Comparison of ENCODE assay signal across 1 cellular context in the genomic region with DNA sequence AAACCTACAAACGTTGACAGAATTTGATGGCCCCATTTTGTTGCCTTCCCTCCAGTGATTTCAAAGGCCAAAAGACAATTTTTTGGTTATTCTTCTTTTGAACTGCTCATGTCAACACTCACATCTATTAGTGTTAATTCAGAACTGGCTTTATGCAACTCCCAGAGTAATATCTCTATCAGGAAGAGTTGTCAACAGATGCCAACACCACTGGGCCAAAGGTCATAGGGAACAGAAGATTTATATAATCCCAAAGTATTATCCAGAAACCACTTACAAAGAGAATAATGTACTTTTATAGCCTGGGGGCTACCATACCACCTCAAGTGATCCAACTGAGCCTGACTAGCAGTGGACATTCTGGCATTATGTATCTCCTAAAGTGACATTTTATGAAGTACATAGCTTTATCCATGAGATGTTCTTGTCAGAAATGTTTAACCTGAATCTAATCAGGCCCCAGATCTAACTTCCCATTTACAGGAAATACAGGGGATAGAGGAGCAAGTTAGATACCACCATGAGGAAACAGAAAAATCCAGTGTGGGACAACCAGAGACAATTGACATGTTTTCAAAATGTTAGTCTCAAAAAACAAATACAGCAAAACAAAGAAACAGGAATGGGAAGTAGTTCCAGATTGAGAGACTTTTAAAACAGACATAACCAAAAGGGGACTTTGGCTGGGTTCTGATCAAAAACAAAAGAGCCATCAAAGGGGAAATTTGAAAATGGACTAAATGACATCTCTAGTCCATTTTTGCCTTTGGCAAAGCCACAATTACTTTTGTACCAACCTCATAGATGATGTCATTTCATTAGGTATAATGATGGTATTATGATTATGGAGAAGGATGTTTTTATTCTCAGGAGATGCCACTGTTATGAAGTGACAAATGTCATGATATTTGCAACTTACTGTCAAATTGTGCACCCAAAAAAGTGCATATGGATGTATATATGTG.
TF ChIP-seq lines count a peak whose summit lies in the region.

No MANE protein-coding gene starts in this region.

TF ChIP-seq in GM12878, 131 proteins besides CTCF, POLR2A, EP300 and RAD21 (continued from another document and continues in another):
- TF ChIP-seq, protein P1, sequence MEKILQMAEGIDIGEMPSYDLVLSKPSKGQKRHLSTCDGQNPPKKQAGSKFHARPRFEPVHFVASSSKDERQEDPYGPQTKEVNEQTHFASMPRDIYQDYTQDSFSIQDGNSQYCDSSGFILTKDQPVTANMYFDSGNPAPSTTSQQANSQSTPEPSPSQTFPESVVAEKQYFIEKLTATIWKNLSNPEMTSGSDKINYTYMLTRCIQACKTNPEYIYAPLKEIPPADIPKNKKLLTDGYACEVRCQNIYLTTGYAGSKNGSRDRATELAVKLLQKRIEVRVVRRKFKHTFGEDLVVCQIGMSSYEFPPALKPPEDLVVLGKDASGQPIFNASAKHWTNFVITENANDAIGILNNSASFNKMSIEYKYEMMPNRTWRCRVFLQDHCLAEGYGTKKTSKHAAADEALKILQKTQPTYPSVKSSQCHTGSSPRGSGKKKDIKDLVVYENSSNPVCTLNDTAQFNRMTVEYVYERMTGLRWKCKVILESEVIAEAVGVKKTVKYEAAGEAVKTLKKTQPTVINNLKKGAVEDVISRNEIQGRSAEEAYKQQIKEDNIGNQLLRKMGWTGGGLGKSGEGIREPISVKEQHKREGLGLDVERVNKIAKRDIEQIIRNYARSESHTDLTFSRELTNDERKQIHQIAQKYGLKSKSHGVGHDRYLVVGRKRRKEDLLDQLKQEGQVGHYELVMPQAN (conservative IDR thresholded peaks at IDR 0.05) = no peak
- TF ChIP-seq, protein P2, sequence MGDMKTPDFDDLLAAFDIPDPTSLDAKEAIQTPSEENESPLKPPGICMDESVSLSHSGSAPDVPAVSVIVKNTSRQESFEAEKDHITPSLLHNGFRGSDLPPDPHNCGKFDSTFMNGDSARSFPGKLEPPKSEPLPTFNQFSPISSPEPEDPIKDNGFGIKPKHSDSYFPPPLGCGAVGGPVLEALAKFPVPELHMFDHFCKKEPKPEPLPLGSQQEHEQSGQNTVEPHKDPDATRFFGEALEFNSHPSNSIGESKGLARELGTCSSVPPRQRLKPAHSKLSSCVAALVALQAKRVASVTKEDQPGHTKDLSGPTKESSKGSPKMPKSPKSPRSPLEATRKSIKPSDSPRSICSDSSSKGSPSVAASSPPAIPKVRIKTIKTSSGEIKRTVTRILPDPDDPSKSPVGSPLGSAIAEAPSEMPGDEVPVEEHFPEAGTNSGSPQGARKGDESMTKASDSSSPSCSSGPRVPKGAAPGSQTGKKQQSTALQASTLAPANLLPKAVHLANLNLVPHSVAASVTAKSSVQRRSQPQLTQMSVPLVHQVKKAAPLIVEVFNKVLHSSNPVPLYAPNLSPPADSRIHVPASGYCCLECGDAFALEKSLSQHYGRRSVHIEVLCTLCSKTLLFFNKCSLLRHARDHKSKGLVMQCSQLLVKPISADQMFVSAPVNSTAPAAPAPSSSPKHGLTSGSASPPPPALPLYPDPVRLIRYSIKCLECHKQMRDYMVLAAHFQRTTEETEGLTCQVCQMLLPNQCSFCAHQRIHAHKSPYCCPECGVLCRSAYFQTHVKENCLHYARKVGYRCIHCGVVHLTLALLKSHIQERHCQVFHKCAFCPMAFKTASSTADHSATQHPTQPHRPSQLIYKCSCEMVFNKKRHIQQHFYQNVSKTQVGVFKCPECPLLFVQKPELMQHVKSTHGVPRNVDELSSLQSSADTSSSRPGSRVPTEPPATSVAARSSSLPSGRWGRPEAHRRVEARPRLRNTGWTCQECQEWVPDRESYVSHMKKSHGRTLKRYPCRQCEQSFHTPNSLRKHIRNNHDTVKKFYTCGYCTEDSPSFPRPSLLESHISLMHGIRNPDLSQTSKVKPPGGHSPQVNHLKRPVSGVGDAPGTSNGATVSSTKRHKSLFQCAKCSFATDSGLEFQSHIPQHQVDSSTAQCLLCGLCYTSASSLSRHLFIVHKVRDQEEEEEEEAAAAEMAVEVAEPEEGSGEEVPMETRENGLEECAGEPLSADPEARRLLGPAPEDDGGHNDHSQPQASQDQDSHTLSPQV (IDR thresholded peaks at IDR 0.05) = no peak
- TF ChIP-seq TCF12 (IDR thresholded peaks at IDR 0.05; ENCODE audit: low read depth, low read length) (no peak), SMAD5 (IDR thresholded peaks at IDR 0.05; ENCODE audit: low read depth) (no peak), HDAC2 (IDR thresholded peaks at IDR 0.05) (no peak), BMI1 (IDR thresholded peaks at IDR 0.05; ENCODE audit: borderline replicate concordance) (peak; percentile 20; the same call in 1 of the 2 replicates), CHD2 (IDR thresholded peaks at IDR 0.05; ENCODE audit: borderline replicate concordance, low read depth, low read length) (no peak), SMAD1 (IDR thresholded peaks at IDR 0.05; ENCODE audit: low read depth, partially characterized antibody) (no peak), RELB (IDR thresholded peaks at IDR 0.05; ENCODE audit: low read depth) (peak; percentile 32; the same call in 1 of the 2 replicates), MEF2B (IDR thresholded peaks at IDR 0.05; ENCODE audit: partially characterized antibody, poor library complexity, severe bottlenecking) (peak; percentile 36), E2F4 (IDR thresholded peaks at IDR 0.05; ENCODE audit: low read depth, low read length) (no peak), SMC3 (IDR thresholded peaks at IDR 0.05; ENCODE audit: borderline replicate concordance, low read length) (no peak), ZBTB11 (CRISPR knock-in tag; IDR thresholded peaks at IDR 0.05) (no peak), POLR2AphosphoS5 (IDR thresholded peaks at IDR 0.05; ENCODE audit: low read length) (no peak), ZBED1 (IDR thresholded peaks at IDR 0.05; ENCODE audit: borderline replicate concordance) (no peak), FOS (IDR thresholded peaks at IDR 0.05; ENCODE audit: borderline replicate concordance, extremely low read depth, insufficient read length) (no peak), ZNF24 (IDR thresholded peaks at IDR 0.05) (peak; percentile 91), HDGF (IDR thresholded peaks at IDR 0.05) (no peak), SMARCA5 (IDR thresholded peaks at IDR 0.05) (no peak), BRCA1 (IDR thresholded peaks at IDR 0.05; ENCODE audit: low read depth, low read length) (no peak), IKZF2 (IDR thresholded peaks at IDR 0.05) (peak; percentile 58 to 61), GATAD2B (conservative IDR thresholded peaks at IDR 0.05; ENCODE audit: low read depth) (no peak), CBFB (IDR thresholded peaks at IDR 0.05; ENCODE audit: low read depth) (no peak), IRF4 (IDR thresholded peaks at IDR 0.05; ENCODE audit: low read depth, low read length) (no peak), LARP7 (IDR thresholded peaks at IDR 0.05) (no peak), FOXM1 (IDR thresholded peaks at IDR 0.05; ENCODE audit: low read depth, low read length) (0 out of 2 replicates have a peak, but pooled peaks have one; percentile 46), PAX8 (IDR thresholded peaks at IDR 0.05) (no peak)
- TF ChIP-seq, protein P3, sequence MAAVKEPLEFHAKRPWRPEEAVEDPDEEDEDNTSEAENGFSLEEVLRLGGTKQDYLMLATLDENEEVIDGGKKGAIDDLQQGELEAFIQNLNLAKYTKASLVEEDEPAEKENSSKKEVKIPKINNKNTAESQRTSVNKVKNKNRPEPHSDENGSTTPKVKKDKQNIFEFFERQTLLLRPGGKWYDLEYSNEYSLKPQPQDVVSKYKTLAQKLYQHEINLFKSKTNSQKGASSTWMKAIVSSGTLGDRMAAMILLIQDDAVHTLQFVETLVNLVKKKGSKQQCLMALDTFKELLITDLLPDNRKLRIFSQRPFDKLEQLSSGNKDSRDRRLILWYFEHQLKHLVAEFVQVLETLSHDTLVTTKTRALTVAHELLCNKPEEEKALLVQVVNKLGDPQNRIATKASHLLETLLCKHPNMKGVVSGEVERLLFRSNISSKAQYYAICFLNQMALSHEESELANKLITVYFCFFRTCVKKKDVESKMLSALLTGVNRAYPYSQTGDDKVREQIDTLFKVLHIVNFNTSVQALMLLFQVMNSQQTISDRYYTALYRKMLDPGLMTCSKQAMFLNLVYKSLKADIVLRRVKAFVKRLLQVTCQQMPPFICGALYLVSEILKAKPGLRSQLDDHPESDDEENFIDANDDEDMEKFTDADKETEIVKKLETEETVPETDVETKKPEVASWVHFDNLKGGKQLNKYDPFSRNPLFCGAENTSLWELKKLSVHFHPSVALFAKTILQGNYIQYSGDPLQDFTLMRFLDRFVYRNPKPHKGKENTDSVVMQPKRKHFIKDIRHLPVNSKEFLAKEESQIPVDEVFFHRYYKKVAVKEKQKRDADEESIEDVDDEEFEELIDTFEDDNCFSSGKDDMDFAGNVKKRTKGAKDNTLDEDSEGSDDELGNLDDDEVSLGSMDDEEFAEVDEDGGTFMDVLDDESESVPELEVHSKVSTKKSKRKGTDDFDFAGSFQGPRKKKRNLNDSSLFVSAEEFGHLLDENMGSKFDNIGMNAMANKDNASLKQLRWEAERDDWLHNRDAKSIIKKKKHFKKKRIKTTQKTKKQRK (IDR thresholded peaks at IDR 0.05; ENCODE audit: low read depth, low read length) = no peak
- TF ChIP-seq, protein P4, sequence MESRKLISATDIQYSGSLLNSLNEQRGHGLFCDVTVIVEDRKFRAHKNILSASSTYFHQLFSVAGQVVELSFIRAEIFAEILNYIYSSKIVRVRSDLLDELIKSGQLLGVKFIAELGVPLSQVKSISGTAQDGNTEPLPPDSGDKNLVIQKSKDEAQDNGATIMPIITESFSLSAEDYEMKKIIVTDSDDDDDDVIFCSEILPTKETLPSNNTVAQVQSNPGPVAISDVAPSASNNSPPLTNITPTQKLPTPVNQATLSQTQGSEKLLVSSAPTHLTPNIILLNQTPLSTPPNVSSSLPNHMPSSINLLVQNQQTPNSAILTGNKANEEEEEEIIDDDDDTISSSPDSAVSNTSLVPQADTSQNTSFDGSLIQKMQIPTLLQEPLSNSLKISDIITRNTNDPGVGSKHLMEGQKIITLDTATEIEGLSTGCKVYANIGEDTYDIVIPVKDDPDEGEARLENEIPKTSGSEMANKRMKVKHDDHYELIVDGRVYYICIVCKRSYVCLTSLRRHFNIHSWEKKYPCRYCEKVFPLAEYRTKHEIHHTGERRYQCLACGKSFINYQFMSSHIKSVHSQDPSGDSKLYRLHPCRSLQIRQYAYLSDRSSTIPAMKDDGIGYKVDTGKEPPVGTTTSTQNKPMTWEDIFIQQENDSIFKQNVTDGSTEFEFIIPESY (IDR thresholded peaks at IDR 0.05) = no peak
- TF ChIP-seq, protein P5, sequence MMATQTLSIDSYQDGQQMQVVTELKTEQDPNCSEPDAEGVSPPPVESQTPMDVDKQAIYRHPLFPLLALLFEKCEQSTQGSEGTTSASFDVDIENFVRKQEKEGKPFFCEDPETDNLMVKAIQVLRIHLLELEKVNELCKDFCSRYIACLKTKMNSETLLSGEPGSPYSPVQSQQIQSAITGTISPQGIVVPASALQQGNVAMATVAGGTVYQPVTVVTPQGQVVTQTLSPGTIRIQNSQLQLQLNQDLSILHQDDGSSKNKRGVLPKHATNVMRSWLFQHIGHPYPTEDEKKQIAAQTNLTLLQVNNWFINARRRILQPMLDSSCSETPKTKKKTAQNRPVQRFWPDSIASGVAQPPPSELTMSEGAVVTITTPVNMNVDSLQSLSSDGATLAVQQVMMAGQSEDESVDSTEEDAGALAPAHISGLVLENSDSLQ (IDR thresholded peaks at IDR 0.05) = no peak
- TF ChIP-seq, protein P6, sequence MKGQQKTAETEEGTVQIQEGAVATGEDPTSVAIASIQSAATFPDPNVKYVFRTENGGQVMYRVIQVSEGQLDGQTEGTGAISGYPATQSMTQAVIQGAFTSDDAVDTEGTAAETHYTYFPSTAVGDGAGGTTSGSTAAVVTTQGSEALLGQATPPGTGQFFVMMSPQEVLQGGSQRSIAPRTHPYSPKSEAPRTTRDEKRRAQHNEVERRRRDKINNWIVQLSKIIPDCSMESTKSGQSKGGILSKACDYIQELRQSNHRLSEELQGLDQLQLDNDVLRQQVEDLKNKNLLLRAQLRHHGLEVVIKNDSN (IDR thresholded peaks at IDR 0.05; ENCODE audit: borderline replicate concordance, extremely low read length, insufficient read depth, low read depth, low read length) = no peak
- TF ChIP-seq, protein P7, sequence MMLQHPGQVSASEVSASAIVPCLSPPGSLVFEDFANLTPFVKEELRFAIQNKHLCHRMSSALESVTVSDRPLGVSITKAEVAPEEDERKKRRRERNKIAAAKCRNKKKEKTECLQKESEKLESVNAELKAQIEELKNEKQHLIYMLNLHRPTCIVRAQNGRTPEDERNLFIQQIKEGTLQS (IDR thresholded peaks at IDR 0.05; ENCODE audit: borderline replicate concordance, extremely low read depth, low read depth, low read length) = no peak
